Comparison of ENCODE assay signal across 16 cellular contexts in genomic region chr16:65515193-65515592, GRCh38.
DNase-seq lines count a peak whose midpoint lies in the region; ATAC-seq and TF ChIP-seq lines count a peak whose summit lies in the region.
"Had no signal": no experiment of that assay in that cellular context is flagged by ENCODE, and none has a peak within 500 bp of the region (broad histone marks: within the 10 kb centered on the region; RNA-seq: fewer than 3 reads in every experiment).

No MANE protein-coding gene starts in this region.

- no peak overlapping the region for H2BK12ac ChIP-seq in trophoblast cell (ENCODE audit: low read length)

- H3K27ac Mint-ChIP-seq in mesothelial cell of epicardium, result peak overlapping the region; percentile 2
- H3K27ac Mint-ChIP-seq: CD4-positive, alpha-beta memory T cell; HFFc6 had no signal

- H3K79me1 ChIP-seq in IMR-90 (ENCODE audit: low read depth in 1 of 2, low read length in 2 of 2), result no peaks in the 10 kb centered on the region
- peaks cover 26% of the 10 kb centered on the region for H3K79me1 ChIP-seq in trophoblast cell (ENCODE audit: low read length)

- H4K8ac ChIP-seq in IMR-90 (ENCODE audit: low read depth in 2 of 2, low read length in 2 of 2), result no peak overlapping the region; a peak in 1 of 4 replicates
- H4K8ac ChIP-seq in trophoblast cell (ENCODE audit: low read depth, low read length), result no peak overlapping the region

- H3K23ac ChIP-seq in IMR-90 (ENCODE audit: low read depth, low read length) (peak overlapping the region; percentile 29; the same call in 1 of the 2 replicates), trophoblast cell (ENCODE audit: low read length) (no peak overlapping the region)

- H2BK15ac ChIP-seq in IMR-90 (ENCODE audit: low read depth, low read length), result peak overlapping the region; percentile 32; the same call in 1 of the 3 replicates

- peak overlapping the region; percentile 15; the same call in 1 of the 2 replicates for H4K91ac ChIP-seq in IMR-90 (ENCODE audit: insufficient read depth, low read depth, low read length)
- peak overlapping the region; percentile 75 for H4K91ac ChIP-seq in trophoblast cell (ENCODE audit: low read depth, low read length)

- POLR2A ChIA-PET in IMR-90 (lab: Charles Lee; ENCODE audit: unreplicated experiment), result interaction anchor here (0.6 kb wide), 1 partner anchor 17 kb away, joined by 5 read pairs; no protein-coding TSS in a partner anchor

- no peak overlapping the region for H4K5ac ChIP-seq in IMR-90 (ENCODE audit: low read depth, low read length)

- H3K4me1 Mint-ChIP-seq in mesothelial cell of epicardium, result peaks cover 17% of the 10 kb centered on the region
- H3K4me1 Mint-ChIP-seq: CD4-positive, alpha-beta memory T cell had no signal

- no peak for TF ChIP-seq RAD21 in IMR-90 (IDR thresholded peaks at IDR 0.05; ENCODE audit: low read length)

- H2BK5ac ChIP-seq in IMR-90 (ENCODE audit: low read depth, low read length, poor library complexity, severe bottlenecking) (no peak overlapping the region), trophoblast cell (ENCODE audit: low read depth, low read length, poor library complexity) (no peak overlapping the region)

- H2AK5ac ChIP-seq in IMR-90 (ENCODE audit: low read depth, low read length) (no peak overlapping the region), trophoblast cell (ENCODE audit: low read length) (no peak overlapping the region)

- H3K4ac ChIP-seq in IMR-90 (ENCODE audit: low read depth, low read length), result peak overlapping the region; percentile 43; the same call in 1 of the 2 replicates
- H3K4ac ChIP-seq in trophoblast cell (ENCODE audit: low read depth, low read length), result no peak overlapping the region

- no peaks in the 10 kb centered on the region for H3K9me3 Mint-ChIP-seq in mesothelial cell of epicardium
- H3K9me3 Mint-ChIP-seq: HFFc6 had no signal

- no CpG with 5 or more reads among the region's 4 CpGs for WGBS in IMR-90 (ENCODE audit: extremely low coverage in 2 of 2, insufficient read length in 1 of 2), 2 experiments
- no CpG with 5 or more reads among the region's 4 CpGs for WGBS in trophoblast cell (ENCODE audit: extremely low coverage, insufficient coverage, insufficient read length)

- CTCF ChIA-PET in IMR-90 (lab: Yijun Ruan, JAX), result no interaction called here

- H3K9me1 ChIP-seq in IMR-90 (ENCODE audit: insufficient read depth, low read length), result no peaks in the 10 kb centered on the region

- H3K9ac ChIP-seq in IMR-90 (ENCODE audit: low read depth, low read length), result no peak overlapping the region
- H3K9ac ChIP-seq in trophoblast cell (ENCODE audit: low read length), result no peak overlapping the region

- no peak overlapping the region for H4K12ac ChIP-seq in trophoblast cell (ENCODE audit: low read depth, low read length)

- no peak for TF ChIP-seq CTCF in IMR-90 (conservative IDR thresholded peaks at IDR 0.05; ENCODE audit: low read depth, low read length)
- no peak for TF ChIP-seq CTCF in mesothelial cell of epicardium (IDR thresholded peaks at IDR 0.05; ENCODE audit: unreplicated experiment)

- H3K4me1 ChIP-seq in IMR-90 (ENCODE audit: control insufficient read depth, insufficient read depth, low read length) (peaks cover 4% of the 10 kb centered on the region), trophoblast cell (ENCODE audit: control insufficient read depth in 1 of 2, insufficient read depth in 2 of 2, low read length in 2 of 2) (peaks cover 5 to 6% of the 10 kb centered on the region in 2 experiments)
- H3K4me1 ChIP-seq: HAP-1 had no signal

- no TSS peak for BruUV-seq in IMR-90 (replicated peaks; lab: Mats Ljungman, UMichigan)

- no peaks in the 10 kb centered on the region for H3K36me3 Mint-ChIP-seq in mesothelial cell of epicardium
- H3K36me3 Mint-ChIP-seq: CD4-positive, alpha-beta memory T cell had no signal

- H3K27me3 ChIP-seq in IMR-90 (ENCODE audit: control insufficient read depth, insufficient read depth, low read length) (peaks cover 17% of the 10 kb centered on the region), trophoblast cell (ENCODE audit: insufficient read depth, low read length) (no peaks in the 10 kb centered on the region)

- H3K4me3 ChIP-seq in IMR-90 (ENCODE audit: insufficient read depth, low read depth, low read length) (no peak overlapping the region), trophoblast cell (ENCODE audit: low read depth, low read length) (no peak overlapping the region)
- H3K4me3 ChIP-seq: HAP-1 had no signal

- H3K27ac ChIP-seq in IMR-90 (ENCODE audit: insufficient read depth, low read length) (no peak overlapping the region), trophoblast cell (ENCODE audit: low read depth, low read length) (no peak overlapping the region)

- no peaks in the 10 kb centered on the region for H3K36me3 ChIP-seq in IMR-90 (ENCODE audit: control insufficient read depth, insufficient read depth, low read length)
- H3K36me3 ChIP-seq in trophoblast cell (ENCODE audit: control insufficient read depth in 1 of 2, insufficient read depth in 2 of 2, low read length in 2 of 2), result no peaks in the 10 kb centered on the region
- H3K36me3 ChIP-seq: HAP-1 had no signal

- no peaks in the 10 kb centered on the region for H3K9me3 ChIP-seq in IMR-90 (ENCODE audit: control insufficient read depth, insufficient read depth, low read length)
- no peaks in the 10 kb centered on the region for H3K9me3 ChIP-seq in trophoblast cell (ENCODE audit: insufficient read depth, low read depth, low read length)
- H3K9me3 ChIP-seq: HAP-1 had no signal

- H3K4me2 ChIP-seq in IMR-90 (ENCODE audit: low read depth, low read length) (no peak overlapping the region), trophoblast cell (ENCODE audit: low read length) (no peak overlapping the region)

- DNase-seq in IMR-90 (peak; percentile 28), mesothelial cell of epicardium (ENCODE audit: low spot score in 2 of 2, unreplicated experiment in 2 of 2) (no peak), trophoblast cell (no peak), NAMALWA (ENCODE audit: low spot score) (no peak), iPS-NIHi7 (ENCODE audit: extremely low spot score) (no peak)
- DNase-seq: C1 segment of cervical spinal cord; Calu3; CD4-positive, alpha-beta memory T cell; COR-L47; DMS53; DMS79 treated with DMSO at 0.1 percent for 48 hours; GF-D8; GOT3; HFFc6 had no signal

- no peak overlapping the region for H3K4me3 Mint-ChIP-seq in mesothelial cell of epicardium
- H3K4me3 Mint-ChIP-seq: CD4-positive, alpha-beta memory T cell; HFFc6 had no signal

- no peak overlapping the region for H2AK9ac ChIP-seq in IMR-90 (replicated peaks; ENCODE audit: low read depth, low read length, poor library complexity)

- no peak for TF ChIP-seq POLR2A in IMR-90 (IDR thresholded peaks at IDR 0.05; ENCODE audit: low read depth, low read length)

- dilution Hi-C loops in IMR-90 (cut with HindIII; ENCODE audit: low sequenced_read_pairs, unreplicated experiment), result no loop called here

- peaks cover 2% of the 10 kb centered on the region for H3K79me2 ChIP-seq in trophoblast cell (ENCODE audit: control insufficient read depth, insufficient read depth, low read length, poor library complexity)

- no peak overlapping the region for H2AFZ ChIP-seq in IMR-90 (replicated peaks; ENCODE audit: low read length, poor library complexity)
- H2AFZ ChIP-seq in trophoblast cell (ENCODE audit: insufficient read depth, low read length, poor library complexity), result no peak overlapping the region

- H3K56ac ChIP-seq in IMR-90 (ENCODE audit: extremely low read depth, insufficient read depth, low read length), result no peak overlapping the region

- peaks cover 3% of the 10 kb centered on the region for H3K27me3 Mint-ChIP-seq in mesothelial cell of epicardium (ENCODE audit: low read depth)
- H3K27me3 Mint-ChIP-seq: CD4-positive, alpha-beta memory T cell had no signal

- ATAC-seq in IMR-90 (ENCODE audit: low read depth) (peak; percentile 84), GM21717 (IDR thresholded peaks at IDR 0.05; ENCODE audit: unreplicated experiment) (no peak)

- peak overlapping the region; percentile 17; the same call in 1 of the 2 replicates for H2BK20ac ChIP-seq in IMR-90 (ENCODE audit: low read depth, low read length)

- peak overlapping the region; percentile 66 for H2BK120ac ChIP-seq in IMR-90 (ENCODE audit: low read depth, low read length)
- no peak overlapping the region for H2BK120ac ChIP-seq in trophoblast cell (ENCODE audit: insufficient read depth, low read length, poor library complexity)

- in situ Hi-C loops in IMR-90 (cut with MboI; ENCODE audit: low sequenced_read_pairs), result no loop called here

- H4K20me1 ChIP-seq in IMR-90 (ENCODE audit: insufficient read depth, low read length), result no peaks in the 10 kb centered on the region

- H3K14ac ChIP-seq in IMR-90 (replicated peaks; ENCODE audit: low read depth, low read length) (0 out of 2 replicates have a peak overlapping the region, but pooled peaks have one; percentile 24), trophoblast cell (ENCODE audit: low read length) (no peak overlapping the region)

- H3K18ac ChIP-seq in IMR-90 (ENCODE audit: low read depth, low read length) (peak overlapping the region; percentile 74), trophoblast cell (ENCODE audit: low read length) (no peak overlapping the region)

- intact Hi-C loops in IMR-90 (cut with micrococcal nuclease), result loop anchor here (10.0 kb wide), 1 partner anchor 60 kb away; no protein-coding TSS in a partner anchor

TF ChIP-seq in IMR-90, 13 proteins besides CTCF, POLR2A, EP300 and RAD21:
- TF ChIP-seq MXI1 (IDR thresholded peaks at IDR 0.05; ENCODE audit: borderline replicate concordance, low read depth, low read length) (no peak), BHLHE40 (IDR thresholded peaks at IDR 0.05; ENCODE audit: low read depth, low read length) (peak; percentile 53; the same call in 1 of the 2 replicates)
